ENCODE assay signal across 23 cellular contexts in the genomic region with DNA sequence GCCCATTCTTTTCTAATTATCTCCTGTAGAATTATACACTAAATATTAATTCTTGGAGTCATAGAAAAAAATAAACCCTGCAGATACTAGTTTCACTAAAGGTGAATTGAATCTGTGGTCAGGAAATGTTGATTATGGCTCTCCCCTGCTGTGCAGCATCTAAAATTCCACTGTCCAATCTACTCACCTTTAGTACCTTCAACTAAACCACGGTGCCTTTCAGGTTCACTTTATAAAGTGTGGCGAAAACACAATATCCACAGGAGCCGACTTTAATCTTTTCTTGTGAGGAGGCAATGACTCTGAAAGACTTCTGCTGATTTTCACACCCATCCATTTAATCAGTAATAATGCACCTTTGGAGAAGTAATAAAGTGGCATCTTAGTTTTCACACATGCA.
"Had no signal": no experiment of that assay in that cellular context is flagged by ENCODE, and none has a peak within 500 bp of the region (broad histone marks: within the 10 kb centered on the region; RNA-seq: fewer than 3 reads in every experiment).

No MANE protein-coding gene starts in this region.

- H2AFZ ChIP-seq: neural progenitor cell, parathyroid adenoma had no signal

- H3K27me3 ChIP-seq: neural progenitor cell, ovary, right lobe of liver, sigmoid colon, stomach, thyroid gland, transverse colon, upper lobe of right lung, uterus had no signal

- H3K27ac ChIP-seq: neural progenitor cell, ovary, parathyroid adenoma, psoas muscle, right lobe of liver, sigmoid colon, stomach, thoracic aorta, thyroid gland, transverse colon, upper lobe of right lung, uterus had no signal

- H3K4me3 ChIP-seq: neural progenitor cell, ovary, psoas muscle, right lobe of liver, sigmoid colon, stomach, thoracic aorta, thyroid gland, transverse colon, upper lobe of right lung, uterus had no signal

- H3K36me3 ChIP-seq: neural progenitor cell, ovary, right lobe of liver, sigmoid colon, stomach, thoracic aorta, thyroid gland, transverse colon, upper lobe of right lung, uterus had no signal

- H3K4me1 ChIP-seq: neural progenitor cell, parathyroid adenoma, psoas muscle, right lobe of liver, sigmoid colon, stomach, thyroid gland, transverse colon, upper lobe of right lung, uterus had no signal

- DNase-seq: natural killer cell; occipital lobe; ovary; psoas muscle; right cardiac atrium; right lobe of liver; sigmoid colon; small intestine; stimulated activated CD4-positive, alpha-beta T cell treated with anti-CD3 and anti-CD28 coated beads, Interleukin-15, amount 100 ng/mL, for 24 hours; stimulated activated CD4-positive, alpha-beta T cell treated with anti-CD3 and anti-CD28 coated beads, Interleukin-2, amount 100 ng/mL, for 24 hours; stimulated activated CD4-positive, alpha-beta T cell treated with anti-CD3 and anti-CD28 coated beads, Interleukin-2, amount 100 ng/mL, for 48 hours; stimulated activated CD4-positive, alpha-beta T cell treated with anti-CD3 and anti-CD28 coated beads, Interleukin-4, amount 100 ng/mL, for 24 hours; stimulated activated naive B cell treated with anti-CD40 and anti-IgM and Interleukin-4, amounts not matched to agents 10 μg/mL and 1 μg/mL and 100 μg/mL, for 72 hours; stimulated activated naive CD4-positive, alpha-beta T cell treated with Interleukin-2 at 50 U/mL for 16 hours; stomach; thyroid gland; transverse colon; upper lobe of right lung; uterus had no signal

- ATAC-seq: natural killer cell; psoas muscle; right cardiac atrium; right lobe of liver; stimulated activated effector memory CD8-positive, alpha-beta T cell treated with anti-CD3 and anti-CD28 coated beads, Interleukin-12 subunit alpha, Interleukin-12 subunit beta, amount 100 ng/mL, for 72 hours; stimulated activated naive B cell treated with anti-CD40 and anti-IgM and Interleukin-4, amounts not matched to agents 10 μg/mL and 1 μg/mL and 100 μg/mL, for 72 hours; upper lobe of right lung had no signal

- H3K9ac ChIP-seq: neural progenitor cell, parathyroid adenoma had no signal

- H3K9me3 ChIP-seq: ovary, psoas muscle, right lobe of liver, sigmoid colon, thoracic aorta, thyroid gland, transverse colon, upper lobe of right lung, uterus had no signal

- H3K4me2 ChIP-seq: neural progenitor cell had no signal

- FAIRE-seq: small intestine had no signal

- H3K79me2 ChIP-seq: parathyroid adenoma had no signal
